In genomic region chr14:75442642-75443041, GRCh38 we compare ENCODE assay signal across 1 cellular context.
A peak's percentile ranks its signal among the peaks of the same experiment; 100 is the strongest.
TF ChIP-seq lines count a peak whose summit lies in the region.

No MANE protein-coding gene starts in this region.

TF ChIP-seq in H1, 55 proteins besides CTCF, POLR2A, EP300 and RAD21 (continued from another document):
- TF ChIP-seq RBBP5 (IDR thresholded peaks at IDR 0.05; ENCODE audit: borderline replicate concordance, low read depth, low read length) (no peak), JUND (IDR thresholded peaks at IDR 0.05; ENCODE audit: low read length) (no peak), CHD2 (IDR thresholded peaks at IDR 0.05; ENCODE audit: low read length) (no peak), TAF1 (IDR thresholded peaks at IDR 0.05; ENCODE audit: low read depth, low read length) (no peak), E2F6 (IDR thresholded peaks at IDR 0.05) (no peak), CTBP2 (IDR thresholded peaks at IDR 0.05; ENCODE audit: borderline replicate concordance, insufficient read depth, insufficient read length, low read length) (no peak), POU5F1 (IDR thresholded peaks at IDR 0.05; ENCODE audit: low read depth, low read length) (no peak), BRCA1 (IDR thresholded peaks at IDR 0.05; ENCODE audit: low read depth, low read length) (no peak), MAFK (IDR thresholded peaks at IDR 0.05; ENCODE audit: low read depth, low read length) (peak; percentile 62), ATF3 (IDR thresholded peaks at IDR 0.05; ENCODE audit: insufficient read depth, low read depth, low read length) (no peak), SP1 (IDR thresholded peaks at IDR 0.05; ENCODE audit: low read depth, low read length) (no peak), BACH1 (IDR thresholded peaks at IDR 0.05; ENCODE audit: low read length) (peak; percentile 77; the same call in 1 of the 2 replicates), SAP30 (IDR thresholded peaks at IDR 0.05; ENCODE audit: insufficient read depth, insufficient replicate concordance, low read length) (no peak)
